Comparison of ENCODE assay signal across 34 cellular contexts in the genomic region with DNA sequence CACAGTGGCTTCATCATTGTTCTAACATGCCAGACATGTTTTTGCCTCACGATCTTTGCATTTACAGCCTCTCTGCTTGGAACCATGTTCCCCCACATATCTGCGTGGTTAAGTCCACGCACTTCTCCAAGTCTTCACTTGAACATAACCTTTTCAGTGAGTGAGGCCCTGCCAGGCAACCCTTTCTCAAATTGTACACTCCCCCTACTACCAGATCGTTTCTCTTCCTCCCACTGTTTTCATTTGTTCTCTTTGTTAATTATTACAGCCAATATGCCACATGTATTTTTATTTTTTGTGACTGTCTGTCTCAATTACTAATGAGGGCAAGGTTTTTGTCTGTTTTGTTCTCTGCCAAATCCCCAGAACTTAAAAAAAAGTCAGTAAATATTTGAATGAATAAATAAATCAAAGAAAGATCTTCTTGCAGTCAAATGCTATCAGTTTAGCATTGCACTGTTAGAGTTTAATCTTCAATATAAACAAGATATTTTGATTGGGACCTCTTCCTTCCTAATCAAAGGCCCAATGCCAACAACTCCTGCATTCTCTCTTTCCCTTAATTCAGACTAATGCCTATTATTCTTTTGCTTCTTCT. TPM values are rescaled to one million over a fixed set of nuclear protein-coding genes. Genes with fewer than 3 reads are reported as not detected.
"Had no signal": no experiment of that assay in that cellular context is flagged by ENCODE, and none has a peak within 500 bp of the region (broad histone marks: within the 10 kb centered on the region; RNA-seq: fewer than 3 reads in every experiment).

No MANE protein-coding gene starts in this region.

- H3K4me1 Mint-ChIP-seq: activated naive CD8-positive, alpha-beta T cell treated with anti-CD3 and anti-CD28 coated beads for 36 hours; activated T-helper 17 cell treated with anti-CD3 and anti-CD28 coated beads, Interleukin-2, amount 50 U/mL, for 72 hours had no signal

- H3K27ac Mint-ChIP-seq: activated B cell treated with CpG ODN at 0.5 μM for 24 hours; activated CD4-positive, alpha-beta memory T cell treated with anti-CD3 and anti-CD28 coated beads for 36 hours; activated naive CD8-positive, alpha-beta T cell treated with anti-CD3 and anti-CD28 coated beads for 36 hours; activated T-cell treated with anti-CD3 and anti-CD28 coated beads, Interleukin-2, amount 50 U/mL, for 72 hours; activated T-helper 17 cell treated with anti-CD3 and anti-CD28 coated beads, Interleukin-2, amount 50 U/mL, for 72 hours; T-helper 1 cell treated with Interleukin-12 subunit alpha and Interleukin-12 subunit beta and Interleukin-4 antibody, amounts not matched to agents 30 μg/mL and 1 μg/mL, for 36 hours; T-helper 2 cell treated with Interferon-gamma antibody and Interleukin-4, amounts not matched to agents 5 μg/mL and 100 μg/mL, for 36 hours had no signal

- H3K36me3 ChIP-seq: SJSA1 had no signal

- H3K9me3 ChIP-seq: ascending aorta, Peyer's patch, SJSA1, SK-N-SH had no signal

- H3K4me1 ChIP-seq: ascending aorta, Peyer's patch, SJSA1 had no signal

- ATAC-seq: activated T-cell treated with anti-CD3 and anti-CD28 coated beads, Interleukin-2, amount 50 U/mL, for 72 hours; activated T-helper 17 cell treated with anti-CD3 and anti-CD28 coated beads, Interleukin-2, amount 50 U/mL, for 72 hours; PC-3 had no signal

- H3K9me3 Mint-ChIP-seq: activated B cell treated with CpG ODN at 0.5 μM for 24 hours; activated CD4-positive, alpha-beta memory T cell treated with anti-CD3 and anti-CD28 coated beads for 36 hours; activated naive CD8-positive, alpha-beta T cell treated with anti-CD3 and anti-CD28 coated beads for 36 hours; activated T-helper 17 cell treated with anti-CD3 and anti-CD28 coated beads, Interleukin-2, amount 50 U/mL, for 72 hours; T-helper 1 cell treated with Interleukin-12 subunit alpha and Interleukin-12 subunit beta and Interleukin-4 antibody, amounts not matched to agents 30 μg/mL and 1 μg/mL, for 36 hours; T-helper 2 cell treated with Interferon-gamma antibody and Interleukin-4, amounts not matched to agents 5 μg/mL and 100 μg/mL, for 36 hours had no signal

- DNase-seq: activated B cell treated with CpG ODN at 0.5 μM for 24 hours; activated CD4-positive, alpha-beta memory T cell treated with anti-CD3 and anti-CD28 coated beads for 36 hours; activated CD4-positive, alpha-beta T cell treated with anti-CD3 and anti-CD28 coated beads for 4 hours; activated CD4-positive, alpha-beta T cell treated with anti-CD3 and anti-CD28 coated beads, Interleukin-2, amount 50 U/mL, for 1 hour; activated CD4-positive, CD25-positive, alpha-beta regulatory T cell treated with anti-CD3 and anti-CD28 coated beads, Interleukin-2, amount 50 U/mL, for 72 hours; activated CD8-positive, alpha-beta memory T cell treated with anti-CD3 and anti-CD28 coated beads, Interleukin-2, amount 50 U/mL, for 4 hours; activated effector memory CD4-positive, alpha-beta T cell treated with anti-CD3 and anti-CD28 coated beads, Interleukin-2, amount 50 U/mL, for 16 hours; activated naive CD4-positive, alpha-beta T cell; activated naive CD4-positive, alpha-beta T cell treated with anti-CD3 and anti-CD28 coated beads, Interleukin-2, amount 50 U/mL, for 16 hours; activated naive CD8-positive, alpha-beta T cell treated with anti-CD3 and anti-CD28 coated beads for 36 hours; activated T-cell treated with anti-CD3 and anti-CD28 coated beads, Interleukin-2, amount 50 U/mL, for 72 hours; amygdala; MM.1S; MV-4-11; NCI-H1092; NCI-H1436 treated with DMSO at 0.1 percent for 48 hours; NCI-H1694 treated with DMSO at 0.1 percent for 48 hours; NCI-H2029; NCI-H345; NCI-H510A; NCI-H526; NCI-H748 treated with DMSO at 0.1 percent for 48 hours; NK-92 treated with Interleukin-12 subunit alpha and Interleukin-12 subunit beta, amount 100 ng/mL, for 24 hours; PC-3; RPMI8226; SHP77 treated with DMSO at 0.1 percent for 48 hours; SK-N-SH had no signal

- H3K4me3 ChIP-seq: ascending aorta, Peyer's patch, SJSA1 had no signal

- H3K27ac ChIP-seq: ascending aorta, KMS-11, Peyer's patch, SJSA1 had no signal

- H3K4me3 Mint-ChIP-seq: activated B cell treated with CpG ODN at 0.5 μM for 24 hours; activated CD4-positive, alpha-beta memory T cell treated with anti-CD3 and anti-CD28 coated beads for 36 hours; activated naive CD8-positive, alpha-beta T cell treated with anti-CD3 and anti-CD28 coated beads for 36 hours; activated T-cell treated with anti-CD3 and anti-CD28 coated beads, Interleukin-2, amount 50 U/mL, for 72 hours; activated T-helper 17 cell treated with anti-CD3 and anti-CD28 coated beads, Interleukin-2, amount 50 U/mL, for 72 hours; T-helper 1 cell treated with Interleukin-12 subunit alpha and Interleukin-12 subunit beta and Interleukin-4 antibody, amounts not matched to agents 30 μg/mL and 1 μg/mL, for 36 hours; T-helper 2 cell treated with Interferon-gamma antibody and Interleukin-4, amounts not matched to agents 5 μg/mL and 100 μg/mL, for 36 hours had no signal

- H3K4me2 ChIP-seq: KMS-11, SK-N-SH had no signal

- H3K9ac ChIP-seq: KMS-11, SK-N-SH had no signal

- H3K27me3 ChIP-seq: ascending aorta, Peyer's patch, SJSA1 had no signal

- H3K27me3 Mint-ChIP-seq: activated B cell treated with CpG ODN at 0.5 μM for 24 hours; activated CD4-positive, alpha-beta memory T cell treated with anti-CD3 and anti-CD28 coated beads for 36 hours; activated naive CD8-positive, alpha-beta T cell treated with anti-CD3 and anti-CD28 coated beads for 36 hours; activated T-helper 17 cell treated with anti-CD3 and anti-CD28 coated beads, Interleukin-2, amount 50 U/mL, for 72 hours had no signal

RNA-seq across cellular contexts. Expression of gene TDO2, which starts 32.0 kb away (rescaled TPM):
- total RNA-seq: activated B cell treated with CpG ODN at 0.5 μM for 24 hours; activated CD4-positive, alpha-beta memory T cell treated with anti-CD3 and anti-CD28 coated beads for 36 hours; activated T-helper 17 cell treated with anti-CD3 and anti-CD28 coated beads, Interleukin-2, amount 50 U/mL, for 72 hours; PC-3 had no signal
- polyA plus RNA-seq: SK-N-SH had no signal
